ENCODE assay signal across 7 cellular contexts in the genomic region with DNA sequence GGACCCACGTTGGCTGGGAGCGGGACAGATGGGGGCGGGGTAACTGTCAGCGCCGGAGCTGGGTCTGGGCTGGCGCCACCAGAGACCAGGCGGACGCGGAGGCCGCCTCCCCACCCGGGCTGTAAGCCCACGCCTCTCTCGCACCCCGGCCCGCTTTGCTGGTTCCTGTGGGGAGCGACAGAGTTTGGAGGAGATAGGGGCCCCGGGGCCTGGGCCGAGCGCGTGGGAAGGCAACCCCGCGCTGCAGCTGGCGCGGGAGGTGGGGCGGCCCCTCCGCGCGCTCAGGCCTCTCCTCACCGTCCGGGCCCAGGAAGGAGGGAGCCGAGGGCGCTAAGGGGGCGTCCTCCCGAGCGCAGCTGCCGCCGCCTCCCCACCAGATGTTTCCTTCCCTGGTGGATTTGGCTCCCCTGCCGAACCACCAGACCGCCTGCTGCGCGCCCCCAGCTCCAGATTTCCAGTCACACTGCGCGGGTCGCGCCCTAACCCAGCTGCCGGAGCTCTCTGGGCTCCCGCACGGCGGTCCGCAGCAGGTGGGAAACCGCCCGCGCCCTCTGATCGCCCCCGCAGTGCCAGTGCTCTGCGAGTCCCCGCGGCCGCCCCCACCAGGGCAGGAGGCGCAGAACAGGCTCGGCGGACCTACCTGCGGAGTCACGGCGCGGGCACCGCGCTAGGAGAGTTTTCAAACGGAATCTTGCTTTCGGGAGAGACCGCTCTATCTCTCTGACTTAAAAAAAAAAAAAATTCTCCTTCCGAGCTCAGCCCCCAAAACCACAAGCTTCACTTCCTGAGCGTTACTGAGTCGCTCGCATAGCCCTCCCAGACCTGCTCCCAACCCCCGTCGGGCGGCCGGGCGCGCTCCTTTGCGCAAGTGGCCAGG. TPM values are rescaled to one million over a fixed set of nuclear protein-coding genes. Genes with fewer than 3 reads are reported as not detected.
DNase-seq lines count a peak whose midpoint lies in the region; ATAC-seq lines count a peak whose summit lies in the region.

No MANE protein-coding gene starts in this region.

- ATAC-seq in GM18511 (IDR thresholded peaks at IDR 0.05; ENCODE audit: unreplicated experiment) (peak; percentile 54), HG02840 (IDR thresholded peaks at IDR 0.05; ENCODE audit: low FRiP score, unreplicated experiment) (peak; percentile 45)

- peaks cover 22% of the 10 kb centered on the region for H3K36me3 Mint-ChIP-seq in dendritic cell treated with granulocyte-macrophage colony-stimulating factor and Interleukin-4, amounts not matched to agents 40 ng/mL and 50 ng/mL, for 4 days (ENCODE audit: low read depth)

- intact Hi-C loops in dendritic cell treated with granulocyte-macrophage colony-stimulating factor and Interleukin-4, amounts not matched to agents 40 ng/mL and 50 ng/mL, for 4 days (cut with micrococcal nuclease), result loop anchor here (10.0 kb wide), 1 partner anchor 171 kb away; no protein-coding TSS in a partner anchor

- peak overlapping the region; percentile 90 for H3K4me3 Mint-ChIP-seq in dendritic cell treated with granulocyte-macrophage colony-stimulating factor and Interleukin-4, amounts not matched to agents 40 ng/mL and 50 ng/mL, for 4 days

- H3K27ac Mint-ChIP-seq in dendritic cell treated with granulocyte-macrophage colony-stimulating factor and Interleukin-4, amounts not matched to agents 40 ng/mL and 50 ng/mL, for 4 days, result peak overlapping the region; percentile 82

- peak; percentile 64 to 66 for DNase-seq in NCI-H1930 (lab: John Stamatoyannopoulos, UW)
- peak; percentile 83 for DNase-seq in activated CD4-positive, CD25-positive, alpha-beta regulatory T cell treated with anti-CD3 and anti-CD28 coated beads, Interleukin-2, amount 50 U/mL, for 72 hours
- DNase-seq in mucosa of gallbladder (ENCODE audit: low spot score), result peak; percentile 27
- DNase-seq in stimulated activated CD8-positive, alpha-beta memory T cell treated with anti-CD3 and anti-CD28 coated beads, Interleukin-7, amount 100 ng/mL, for 48 hours (ENCODE audit: extremely low read depth in 1 of 2, low read depth in 1 of 2), result peak; percentile 79 to 88

- peaks cover 35% of the 10 kb centered on the region for H3K4me1 Mint-ChIP-seq in dendritic cell treated with granulocyte-macrophage colony-stimulating factor and Interleukin-4, amounts not matched to agents 40 ng/mL and 50 ng/mL, for 4 days (ENCODE audit: low read depth)

- H3K9me3 Mint-ChIP-seq in dendritic cell treated with granulocyte-macrophage colony-stimulating factor and Interleukin-4, amounts not matched to agents 40 ng/mL and 50 ng/mL, for 4 days, result no peaks in the 10 kb centered on the region

- peaks cover 48% of the 10 kb centered on the region for H3K27me3 Mint-ChIP-seq in dendritic cell treated with granulocyte-macrophage colony-stimulating factor and Interleukin-4, amounts not matched to agents 40 ng/mL and 50 ng/mL, for 4 days

RNA-seq across cellular contexts. Expression of gene GFI1, which starts 1.1 kb away (rescaled TPM):
- 3.0 TPM for total RNA-seq in mucosa of gallbladder

Comparison
In these comparisons a context has a peak if more than half of its experiments do, and no peak if none do; other contexts are left out.
1. Peak in every context shown above with its lines: DNase-seq and ATAC-seq.
2. DNase-seq: peak in every context shown above with its lines; median percentile 84 in stimulated activated CD8-positive, alpha-beta memory T cell treated with anti-CD3 and anti-CD28 coated beads, Interleukin-7, amount 100 ng/mL, for 48 hours; 83 in activated CD4-positive, CD25-positive, alpha-beta regulatory T cell treated with anti-CD3 and anti-CD28 coated beads, Interleukin-2, amount 50 U/mL, for 72 hours; 65 in NCI-H1930; 27 in mucosa of gallbladder.